ENCODE assay signal across 2 cellular contexts in genomic region chr1:34781844-34782391, GRCh38.
TF ChIP-seq lines count a peak whose summit lies in the region.

No MANE protein-coding gene starts in this region.

TF ChIP-seq in GM23338, 12 proteins besides CTCF, POLR2A, EP300 and RAD21 (continued from another document):
- TF ChIP-seq, protein P1, sequence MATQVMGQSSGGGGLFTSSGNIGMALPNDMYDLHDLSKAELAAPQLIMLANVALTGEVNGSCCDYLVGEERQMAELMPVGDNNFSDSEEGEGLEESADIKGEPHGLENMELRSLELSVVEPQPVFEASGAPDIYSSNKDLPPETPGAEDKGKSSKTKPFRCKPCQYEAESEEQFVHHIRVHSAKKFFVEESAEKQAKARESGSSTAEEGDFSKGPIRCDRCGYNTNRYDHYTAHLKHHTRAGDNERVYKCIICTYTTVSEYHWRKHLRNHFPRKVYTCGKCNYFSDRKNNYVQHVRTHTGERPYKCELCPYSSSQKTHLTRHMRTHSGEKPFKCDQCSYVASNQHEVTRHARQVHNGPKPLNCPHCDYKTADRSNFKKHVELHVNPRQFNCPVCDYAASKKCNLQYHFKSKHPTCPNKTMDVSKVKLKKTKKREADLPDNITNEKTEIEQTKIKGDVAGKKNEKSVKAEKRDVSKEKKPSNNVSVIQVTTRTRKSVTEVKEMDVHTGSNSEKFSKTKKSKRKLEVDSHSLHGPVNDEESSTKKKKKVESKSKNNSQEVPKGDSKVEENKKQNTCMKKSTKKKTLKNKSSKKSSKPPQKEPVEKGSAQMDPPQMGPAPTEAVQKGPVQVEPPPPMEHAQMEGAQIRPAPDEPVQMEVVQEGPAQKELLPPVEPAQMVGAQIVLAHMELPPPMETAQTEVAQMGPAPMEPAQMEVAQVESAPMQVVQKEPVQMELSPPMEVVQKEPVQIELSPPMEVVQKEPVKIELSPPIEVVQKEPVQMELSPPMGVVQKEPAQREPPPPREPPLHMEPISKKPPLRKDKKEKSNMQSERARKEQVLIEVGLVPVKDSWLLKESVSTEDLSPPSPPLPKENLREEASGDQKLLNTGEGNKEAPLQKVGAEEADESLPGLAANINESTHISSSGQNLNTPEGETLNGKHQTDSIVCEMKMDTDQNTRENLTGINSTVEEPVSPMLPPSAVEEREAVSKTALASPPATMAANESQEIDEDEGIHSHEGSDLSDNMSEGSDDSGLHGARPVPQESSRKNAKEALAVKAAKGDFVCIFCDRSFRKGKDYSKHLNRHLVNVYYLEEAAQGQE (IDR thresholded peaks at IDR 0.05; ENCODE audit: unreplicated experiment): no peak
- TF ChIP-seq, protein P2, sequence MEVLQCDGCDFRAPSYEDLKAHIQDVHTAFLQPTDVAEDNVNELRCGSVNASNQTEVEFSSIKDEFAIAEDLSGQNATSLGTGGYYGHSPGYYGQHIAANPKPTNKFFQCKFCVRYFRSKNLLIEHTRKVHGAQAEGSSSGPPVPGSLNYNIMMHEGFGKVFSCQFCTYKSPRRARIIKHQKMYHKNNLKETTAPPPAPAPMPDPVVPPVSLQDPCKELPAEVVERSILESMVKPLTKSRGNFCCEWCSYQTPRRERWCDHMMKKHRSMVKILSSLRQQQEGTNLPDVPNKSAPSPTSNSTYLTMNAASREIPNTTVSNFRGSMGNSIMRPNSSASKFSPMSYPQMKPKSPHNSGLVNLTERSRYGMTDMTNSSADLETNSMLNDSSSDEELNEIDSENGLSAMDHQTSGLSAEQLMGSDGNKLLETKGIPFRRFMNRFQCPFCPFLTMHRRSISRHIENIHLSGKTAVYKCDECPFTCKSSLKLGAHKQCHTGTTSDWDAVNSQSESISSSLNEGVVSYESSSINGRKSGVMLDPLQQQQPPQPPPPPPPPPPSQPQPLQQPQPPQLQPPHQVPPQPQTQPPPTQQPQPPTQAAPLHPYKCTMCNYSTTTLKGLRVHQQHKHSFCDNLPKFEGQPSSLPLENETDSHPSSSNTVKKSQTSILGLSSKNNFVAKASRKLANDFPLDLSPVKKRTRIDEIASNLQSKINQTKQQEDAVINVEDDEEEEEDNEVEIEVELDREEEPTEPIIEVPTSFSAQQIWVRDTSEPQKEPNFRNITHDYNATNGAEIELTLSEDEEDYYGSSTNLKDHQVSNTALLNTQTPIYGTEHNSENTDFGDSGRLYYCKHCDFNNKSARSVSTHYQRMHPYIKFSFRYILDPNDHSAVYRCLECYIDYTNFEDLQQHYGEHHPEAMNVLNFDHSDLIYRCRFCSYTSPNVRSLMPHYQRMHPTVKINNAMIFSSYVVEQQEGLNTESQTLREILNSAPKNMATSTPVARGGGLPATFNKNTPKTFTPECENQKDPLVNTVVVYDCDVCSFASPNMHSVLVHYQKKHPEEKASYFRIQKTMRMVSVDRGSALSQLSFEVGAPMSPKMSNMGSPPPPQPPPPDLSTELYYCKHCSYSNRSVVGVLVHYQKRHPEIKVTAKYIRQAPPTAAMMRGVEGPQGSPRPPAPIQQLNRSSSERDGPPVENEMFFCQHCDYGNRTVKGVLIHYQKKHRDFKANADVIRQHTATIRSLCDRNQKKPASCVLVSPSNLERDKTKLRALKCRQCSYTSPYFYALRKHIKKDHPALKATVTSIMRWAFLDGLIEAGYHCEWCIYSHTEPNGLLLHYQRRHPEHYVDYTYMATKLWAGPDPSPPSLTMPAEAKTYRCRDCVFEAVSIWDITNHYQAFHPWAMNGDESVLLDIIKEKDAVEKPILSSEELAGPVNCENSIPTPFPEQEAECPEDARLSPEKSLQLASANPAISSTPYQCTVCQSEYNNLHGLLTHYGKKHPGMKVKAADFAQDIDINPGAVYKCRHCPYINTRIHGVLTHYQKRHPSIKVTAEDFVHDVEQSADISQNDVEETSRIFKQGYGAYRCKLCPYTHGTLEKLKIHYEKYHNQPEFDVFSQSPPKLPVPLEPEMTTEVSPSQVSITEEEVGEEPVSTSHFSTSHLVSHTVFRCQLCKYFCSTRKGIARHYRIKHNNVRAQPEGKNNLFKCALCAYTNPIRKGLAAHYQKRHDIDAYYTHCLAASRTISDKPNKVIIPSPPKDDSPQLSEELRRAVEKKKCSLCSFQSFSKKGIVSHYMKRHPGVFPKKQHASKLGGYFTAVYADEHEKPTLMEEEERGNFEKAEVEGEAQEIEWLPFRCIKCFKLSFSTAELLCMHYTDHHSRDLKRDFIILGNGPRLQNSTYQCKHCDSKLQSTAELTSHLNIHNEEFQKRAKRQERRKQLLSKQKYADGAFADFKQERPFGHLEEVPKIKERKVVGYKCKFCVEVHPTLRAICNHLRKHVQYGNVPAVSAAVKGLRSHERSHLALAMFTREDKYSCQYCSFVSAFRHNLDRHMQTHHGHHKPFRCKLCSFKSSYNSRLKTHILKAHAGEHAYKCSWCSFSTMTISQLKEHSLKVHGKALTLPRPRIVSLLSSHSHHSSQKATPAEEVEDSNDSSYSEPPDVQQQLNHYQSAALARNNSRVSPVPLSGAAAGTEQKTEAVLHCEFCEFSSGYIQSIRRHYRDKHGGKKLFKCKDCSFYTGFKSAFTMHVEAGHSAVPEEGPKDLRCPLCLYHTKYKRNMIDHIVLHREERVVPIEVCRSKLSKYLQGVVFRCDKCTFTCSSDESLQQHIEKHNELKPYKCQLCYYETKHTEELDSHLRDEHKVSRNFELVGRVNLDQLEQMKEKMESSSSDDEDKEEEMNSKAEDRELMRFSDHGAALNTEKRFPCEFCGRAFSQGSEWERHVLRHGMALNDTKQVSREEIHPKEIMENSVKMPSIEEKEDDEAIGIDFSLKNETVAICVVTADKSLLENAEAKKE (CRISPR knock-in tag; IDR thresholded peaks at IDR 0.05): no peak
- TF ChIP-seq POLR2AphosphoS5 (IDR thresholded peaks at IDR 0.05; ENCODE audit: low read depth) (no peak), JUNB (IDR thresholded peaks at IDR 0.05; ENCODE audit: unreplicated experiment) (no peak), ZNF114 (CRISPR knock-in tag; IDR thresholded peaks at IDR 0.05) (no peak), EZH2 (IDR thresholded peaks at IDR 0.05; ENCODE audit: low read depth, unreplicated experiment) (no peak), CREB1 (CRISPR knock-in tag; IDR thresholded peaks at IDR 0.05; ENCODE audit: low read depth) (no peak), EZH2phosphoT487 (IDR thresholded peaks at IDR 0.05; ENCODE audit: unreplicated experiment) (no peak), STAT1 (IDR thresholded peaks at IDR 0.05; ENCODE audit: unreplicated experiment) (no peak)
TF ChIP-seq in GM23338: peak in this region for 0.

TF ChIP-seq in WTC11, 78 proteins besides CTCF, POLR2A, EP300 and RAD21 (continued from another document):
- TF ChIP-seq CBFB (CRISPR knock-in tag; IDR thresholded peaks at IDR 0.05; ENCODE audit: low read depth) (no peak), ETV6 (CRISPR knock-in tag; IDR thresholded peaks at IDR 0.05) (no peak), ZBTB21 (CRISPR knock-in tag; IDR thresholded peaks at IDR 0.05; ENCODE audit: borderline replicate concordance) (no peak)
